8 cellular contexts compared by ENCODE assay signal in the genomic region with DNA sequence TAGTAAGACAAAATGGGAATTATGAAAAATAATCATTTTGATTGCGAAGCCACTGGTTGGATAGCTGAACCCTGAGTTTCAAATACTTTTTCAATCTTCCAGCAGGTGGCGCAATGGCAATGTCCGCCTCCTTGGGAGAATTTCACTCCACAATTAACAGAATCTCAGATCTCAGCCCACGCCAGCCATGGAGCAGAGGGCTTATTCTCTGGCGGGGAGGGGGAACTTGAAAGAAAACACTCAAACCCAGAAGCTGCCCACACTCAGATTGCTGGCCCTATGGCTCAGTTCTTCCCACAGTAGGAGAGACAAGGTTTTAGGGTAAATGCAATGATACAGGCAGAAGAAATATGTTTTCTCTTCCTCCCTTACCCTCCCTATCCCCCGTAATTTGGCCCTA. TPM values are rescaled to one million over a fixed set of nuclear protein-coding genes. Genes with fewer than 3 reads are reported as not detected.
A peak's percentile ranks its signal among the peaks of the same experiment; 100 is the strongest.
DNase-seq lines count a peak whose midpoint lies in the region; ATAC-seq, FAIRE-seq and TF ChIP-seq lines count a peak whose summit lies in the region.

No MANE protein-coding gene starts in this region.

- H3K4me1 ChIP-seq in HAP-1 = no peaks in the 10 kb centered on the region

- no peaks in the 10 kb centered on the region for H3K4me1 Mint-ChIP-seq in naive thymus-derived CD8-positive, alpha-beta T cell

- H3K27me3 ChIP-seq in HAP-1 (ENCODE audit: low read depth) = peaks cover 26% of the 10 kb centered on the region

- no peak overlapping the region for H3K27ac Mint-ChIP-seq in naive thymus-derived CD8-positive, alpha-beta T cell

- in situ Hi-C loops in HAP-1 (cut with MboI; ENCODE audit: low sequenced_read_pairs) = loop anchor here (5.0 kb wide), 1 partner anchor 120 kb away; no protein-coding TSS in a partner anchor

- peak in 1 of 2 donors; percentile 28 for ATAC-seq in naive thymus-derived CD8-positive, alpha-beta T cell
- ATAC-seq in HG02852 (IDR thresholded peaks at IDR 0.05; ENCODE audit: unreplicated experiment) = no peak

- H3K4me3 ChIP-seq in HAP-1 = no peak overlapping the region
- H3K4me3 ChIP-seq in epithelial cell of esophagus (ENCODE audit: low read length) = no peak overlapping the region

- H3K9me3 Mint-ChIP-seq in naive thymus-derived CD8-positive, alpha-beta T cell = no peaks in the 10 kb centered on the region

- POLR2A ChIA-PET in naive thymus-derived CD8-positive, alpha-beta T cell (lab: Charles Lee) = no interaction called here

- no peaks in the 10 kb centered on the region for H3K9me3 ChIP-seq in HAP-1

- TF ChIP-seq CTCF in D721Med (IDR thresholded peaks at IDR 0.05; ENCODE audit: insufficient read depth, missing control alignments) = peak; percentile 84
- peak; percentile 75 for TF ChIP-seq CTCF in epithelial cell of esophagus (IDR thresholded peaks at IDR 0.05; ENCODE audit: insufficient read depth, low read depth, low read length, missing control alignments)

- peaks cover 12 to 45% (median 16%) of the 10 kb centered on the region in 5 donors for H3K27me3 Mint-ChIP-seq in naive thymus-derived CD8-positive, alpha-beta T cell

- DNase-seq in D721Med (ENCODE audit: insufficient read length, low spot score) (peak; percentile 20), HAP-1 (ENCODE audit: low spot score in 2 of 2) (peak; percentile 35 to 69), NCI-H774 (lab: John Stamatoyannopoulos, UW) (peak; percentile 20), epithelial cell of esophagus (ENCODE audit: low read depth) (peak; percentile 55)
- peak; percentile 75 for DNase-seq in activated CD8-positive, alpha-beta memory T cell treated with anti-CD3 and anti-CD28 coated beads, Interleukin-2, amount 50 U/mL, for 48 hours
- DNase-seq in naive thymus-derived CD8-positive, alpha-beta T cell = peak; percentile 11 to 67 (median 45)
- peak; percentile 37 for DNase-seq in stimulated activated naive CD4-positive, alpha-beta T cell treated with Interleukin-2 at 50 U/mL for 16 hours (lab: John Stamatoyannopoulos, UW)

- FAIRE-seq in D721Med (lab: Jason Lieb, UNC) = peak; percentile 71

- no peaks in the 10 kb centered on the region for H3K36me3 ChIP-seq in HAP-1 (replicated peaks)

- H3K4me3 Mint-ChIP-seq in naive thymus-derived CD8-positive, alpha-beta T cell = no peak overlapping the region

- H3K36me3 Mint-ChIP-seq in naive thymus-derived CD8-positive, alpha-beta T cell = no peaks in the 10 kb centered on the region

RNA-seq across cellular contexts. Expression of a gene that starts 38.7 kb away (rescaled TPM):
- total RNA-seq in naive thymus-derived CD8-positive, alpha-beta T cell = 10 to 100 TPM; 10.4 to 11.5 TPM
- polyA plus RNA-seq in naive thymus-derived CD8-positive, alpha-beta T cell = 10 to 100 TPM in 1 of 3 donors, 1 to 10 TPM in 2; 5.8 to 15.6 (median 6.4) TPM

Comparison
In these comparisons a context has a peak if more than half of its experiments do, and no peak if none do; other contexts are left out.
1. DNase-seq: peak in every context shown above with its lines; median percentile 75 in activated CD8-positive, alpha-beta memory T cell treated with anti-CD3 and anti-CD28 coated beads, Interleukin-2, amount 50 U/mL, for 48 hours; 55 in epithelial cell of esophagus; 52 in HAP-1; 45 in naive thymus-derived CD8-positive, alpha-beta T cell; 37 in stimulated activated naive CD4-positive, alpha-beta T cell treated with Interleukin-2 at 50 U/mL for 16 hours; 20 in D721Med; 20 in NCI-H774.